In genomic region chr10:58622286-58622685, GRCh38 we compare ENCODE assay signal across 16 cellular contexts.
A peak's percentile ranks its signal among the peaks of the same experiment; 100 is the strongest.
DNase-seq lines count a peak whose midpoint lies in the region; TF ChIP-seq lines count a peak whose summit lies in the region.
"Had no signal": no experiment of that assay in that cellular context is flagged by ENCODE, and none has a peak within 500 bp of the region (broad histone marks: within the 10 kb centered on the region; RNA-seq: fewer than 3 reads in every experiment).

No MANE protein-coding gene starts in this region.

- peak overlapping the region; percentile 64 for H3K27ac ChIP-seq in GM23248
- H3K27ac ChIP-seq in temporal lobe (ENCODE audit: low read depth, low read length): peak overlapping the region; percentile 47
- H3K27ac ChIP-seq in colonic mucosa: no peak overlapping the region
- H3K27ac ChIP-seq: BLaER1, SJSA1 had no signal

- no peaks in the 10 kb centered on the region for H4K20me1 ChIP-seq in GM23248 (ENCODE audit: insufficient read depth)
- H4K20me1 ChIP-seq: BLaER1 had no signal

- in situ Hi-C loops in GM23248 (cut with MboI): no loop called here

- intact Hi-C loops in colonic mucosa (cut with DNase I): no loop called here

- H2AFZ ChIP-seq in GM23248: no peak overlapping the region

- H3K9me3 ChIP-seq in GM23248 (ENCODE audit: low read depth): no peaks in the 10 kb centered on the region
- no peaks in the 10 kb centered on the region for H3K9me3 ChIP-seq in adipocyte (ENCODE audit: control insufficient read depth, low read length)
- H3K9me3 ChIP-seq in colonic mucosa: no peaks in the 10 kb centered on the region
- H3K9me3 ChIP-seq: BLaER1, MG63, SJSA1 had no signal

- DNase-seq in GM23248 (peak; percentile 71), adipocyte (ENCODE audit: low read depth) (peak; percentile 75), hepatic stellate cell (ENCODE audit: low spot score) (peak; percentile 14), GM10266 (ENCODE audit: extremely low spot score) (no peak), NCI-H2227 (lab: John Stamatoyannopoulos, UW; ENCODE audit: unreplicated experiment) (no peak), colonic mucosa (no peak)
- DNase-seq: CD8-positive, alpha-beta memory T cell; DMS 273 treated with DMSO at 0.1 percent for 48 hours; GOT3; MG63; NCI-H1105; NCI-H1694 treated with DMSO at 0.1 percent for 48 hours; NCI-H69 had no signal

- H3K9me2 ChIP-seq in GM23248 (ENCODE audit: insufficient read depth): no peaks in the 10 kb centered on the region

- peaks cover 54% of the 10 kb centered on the region for H3F3A ChIP-seq in GM23248 (ENCODE audit: insufficient read depth)

- peak overlapping the region; percentile 39 for H3K4me2 ChIP-seq in GM23248 (ENCODE audit: unreplicated experiment)
- H3K4me2 ChIP-seq: BLaER1 had no signal

- H3K36me3 ChIP-seq in GM23248 (ENCODE audit: low read depth) (peaks cover 4% of the 10 kb centered on the region; the same call in 1 of the 2 replicates), adipocyte (ENCODE audit: control insufficient read depth, insufficient read depth, low read length, severe bottlenecking) (peaks cover 1% of the 10 kb centered on the region), colonic mucosa (no peaks in the 10 kb centered on the region)
- H3K36me3 ChIP-seq: BLaER1, SJSA1 had no signal

- H3K9ac ChIP-seq in GM23248: peak overlapping the region; percentile 2; the same call in 1 of the 2 replicates
- H3K9ac ChIP-seq in adipocyte (ENCODE audit: low read length): peak overlapping the region; percentile 6
- H3K9ac ChIP-seq in colonic mucosa (ENCODE audit: low read depth in 2 of 2, low read length in 2 of 2): no peak overlapping the region
- H3K9ac ChIP-seq: BLaER1 had no signal

- WGBS in GM23248 (ENCODE audit: low coverage in 1 of 2, low lambda C conversion rate in 2 of 2, missing lambda C conversion rate in 2 of 2), 2 experiments: 5 to 8% methylated on average over 2 of the region's 2 CpGs

- no peaks in the 10 kb centered on the region for H3K27me3 ChIP-seq in GM23248 (replicated peaks; ENCODE audit: insufficient read depth)
- H3K27me3 ChIP-seq in adipocyte (replicated peaks; ENCODE audit: control insufficient read depth, insufficient read depth, low read length): no peaks in the 10 kb centered on the region
- H3K27me3 ChIP-seq in colonic mucosa: no peaks in the 10 kb centered on the region
- H3K27me3 ChIP-seq: BLaER1, MG63, SJSA1 had no signal

- H3K4me1 ChIP-seq in GM23248 (ENCODE audit: insufficient read depth) (peaks cover 43% of the 10 kb centered on the region), adipocyte (ENCODE audit: control insufficient read depth, insufficient read depth, low read length) (peaks cover 25% of the 10 kb centered on the region), colonic mucosa (no peaks in the 10 kb centered on the region)
- H3K4me1 ChIP-seq: BLaER1 had no signal

- H3K4me3 ChIP-seq in GM23248 (peak overlapping the region; percentile 8; the same call in 1 of the 2 replicates), adipocyte (ENCODE audit: low read length) (no peak overlapping the region), colonic mucosa (no peak overlapping the region)
- H3K4me3 ChIP-seq: BLaER1, MG63, SJSA1 had no signal

- TF ChIP-seq CTCF in GM10266 (IDR thresholded peaks at IDR 0.05; ENCODE audit: control insufficient read depth, insufficient read depth, low read depth, missing control alignments): no peak
- TF ChIP-seq CTCF in colonic mucosa (IDR thresholded peaks at IDR 0.05): no peak

- H3K79me2 ChIP-seq in GM23248 (ENCODE audit: insufficient read depth): peaks cover 86% of the 10 kb centered on the region

Comparison
In these comparisons a context has a peak if more than half of its experiments do, and no peak if none do; other contexts are left out.
1. DNase-seq: peak in GM23248 (single experiment), adipocyte (single experiment) and hepatic stellate cell (single experiment); none in GM10266 (single experiment), NCI-H2227 (single experiment) and colonic mucosa (single experiment).
2. H3K9ac ChIP-seq: peak in GM23248 (single experiment) and adipocyte (single experiment); none in colonic mucosa (0 of 2).